Comparison of ENCODE assay signal across 8 cellular contexts in the genomic region with DNA sequence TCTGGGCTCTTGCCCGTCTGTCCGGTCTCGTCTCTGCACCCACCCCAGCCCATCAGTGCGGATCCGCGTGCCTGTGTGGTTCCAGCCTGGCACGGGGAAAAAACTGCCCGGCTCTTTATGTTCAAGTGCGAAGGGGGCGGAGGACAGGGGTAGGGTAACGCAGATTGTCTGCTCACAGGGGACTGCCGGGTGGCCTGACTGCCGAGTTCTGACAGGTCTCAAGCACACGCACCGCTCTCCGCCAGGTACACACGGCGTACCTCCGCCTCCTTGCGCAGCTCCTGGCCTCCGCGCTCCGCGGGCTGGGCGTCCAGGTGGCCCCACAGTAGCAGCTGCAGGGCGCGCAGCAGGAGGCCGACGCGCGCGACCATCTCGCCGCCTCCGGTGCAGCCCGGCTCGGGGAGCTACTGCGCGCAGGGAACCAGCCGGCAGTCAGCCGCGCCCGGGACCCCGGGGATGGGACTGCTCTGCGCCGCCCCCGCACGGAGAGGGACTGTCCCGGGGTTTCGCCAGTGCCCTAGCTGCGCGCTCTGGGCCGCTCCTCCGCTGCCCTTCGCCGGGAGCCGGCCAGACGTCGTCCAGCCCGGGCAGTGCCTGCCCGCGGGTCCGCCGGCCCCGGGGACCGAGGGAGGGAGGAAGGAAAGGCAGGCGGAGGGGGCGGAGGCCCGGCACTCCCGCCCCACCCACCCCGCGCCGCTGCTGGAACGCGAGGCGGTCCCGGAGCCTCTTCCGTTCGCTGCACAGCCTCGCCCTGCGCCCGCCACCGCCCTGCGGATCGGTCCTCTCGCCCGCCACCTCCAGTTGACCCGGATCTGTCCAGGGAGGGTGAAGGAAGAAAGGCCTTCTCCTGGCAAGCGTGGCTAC. TPM values are rescaled to one million over a fixed set of nuclear protein-coding genes. Genes with fewer than 3 reads are reported as not detected.
DNase-seq lines count a peak whose midpoint lies in the region; ATAC-seq and TF ChIP-seq lines count a peak whose summit lies in the region.

A gene with protein sequence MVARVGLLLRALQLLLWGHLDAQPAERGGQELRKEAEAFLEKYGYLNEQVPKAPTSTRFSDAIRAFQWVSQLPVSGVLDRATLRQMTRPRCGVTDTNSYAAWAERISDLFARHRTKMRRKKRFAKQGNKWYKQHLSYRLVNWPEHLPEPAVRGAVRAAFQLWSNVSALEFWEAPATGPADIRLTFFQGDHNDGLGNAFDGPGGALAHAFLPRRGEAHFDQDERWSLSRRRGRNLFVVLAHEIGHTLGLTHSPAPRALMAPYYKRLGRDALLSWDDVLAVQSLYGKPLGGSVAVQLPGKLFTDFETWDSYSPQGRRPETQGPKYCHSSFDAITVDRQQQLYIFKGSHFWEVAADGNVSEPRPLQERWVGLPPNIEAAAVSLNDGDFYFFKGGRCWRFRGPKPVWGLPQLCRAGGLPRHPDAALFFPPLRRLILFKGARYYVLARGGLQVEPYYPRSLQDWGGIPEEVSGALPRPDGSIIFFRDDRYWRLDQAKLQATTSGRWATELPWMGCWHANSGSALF (minus strand): TSS at position 635 of the 864 bp plus-strand sequence. CDS start 264 bp downstream, at position 371.

- H3K4me3 ChIP-seq in dorsolateral prefrontal cortex: peak within 1 kb of the TSS; percentile 18 to 74 (median 62)

- peaks cover 0 to 49% (median 13%) of the 10 kb centered on the region in 45 donors for H3K27me3 ChIP-seq in dorsolateral prefrontal cortex

- peak; percentile 74 to 76 for ATAC-seq in activated CD4-positive, CD25-positive, alpha-beta regulatory T cell treated with anti-CD3 and anti-CD28 coated beads, Interleukin-2, amount 50 U/mL, for 24 hours
- peak; percentile 74 for ATAC-seq in stimulated activated naive CD8-positive, alpha-beta T cell treated with anti-CD3 and anti-CD28 coated beads, Interleukin-15, Interleukin-2, amounts not matched to agents 100 U/mL and 50 U/mL, for 24 hours
- ATAC-seq in GM18868 (IDR thresholded peaks at IDR 0.05; ENCODE audit: unreplicated experiment): no peak

- peak within 1 kb of the TSS in 16 of 59 donors; percentile 5 to 71 (median 42) for H3K27ac ChIP-seq in dorsolateral prefrontal cortex

- DNase-seq in AG08396 (ENCODE audit: low spot score): peak; percentile 64
- DNase-seq in HPDE6-E6E7 (ENCODE audit: extremely low spot score): peak; percentile 70
- peak in 1 of 10 donors; percentile 22 for DNase-seq in dorsolateral prefrontal cortex
- DNase-seq in lung microvascular endothelial cell (ENCODE audit: low read depth in 2 of 2): peak; percentile 27 to 28
- peak; percentile 61 for DNase-seq in stimulated activated naive CD8-positive, alpha-beta T cell treated with anti-CD3 and anti-CD28 coated beads, Interleukin-15, Interleukin-2, amounts not matched to agents 100 U/mL and 50 U/mL, for 24 hours
- DNase-seq in SKM-1 treated with dmso at 0.1 percent for 144 hours (lab: John Stamatoyannopoulos, UW; ENCODE audit: unreplicated experiment): no peak

- intact Hi-C loops in dorsolateral prefrontal cortex (cut with DNase I): no loop called here

- no peak for TF ChIP-seq CTCF in dorsolateral prefrontal cortex (IDR thresholded peaks at IDR 0.05 in 54 of 56, conservative IDR thresholded peaks at IDR 0.05 in 2 of 56; ENCODE audit: low read depth in 1 of 56, partially characterized antibody in 56 of 56)

RNA-seq across cellular contexts. Expression of the gene that starts here (rescaled TPM):
- 10 to 100 TPM in 90 of 120 experiments, 1 to 10 TPM in 30; 4.7 to 30.2 (median 13.2) TPM for total RNA-seq in dorsolateral prefrontal cortex
- 0.40 and 0.87 TPM in 2 replicates for total RNA-seq in lung microvascular endothelial cell

Comparison
In these comparisons a context has a peak if more than half of its experiments do, and no peak if none do; other contexts are left out.
1. Peak in DNase-seq in lung microvascular endothelial cell; RNA of the gene not detected or under 1 TPM.